ENCODE assay signal across 1 cellular context in genomic region chr12:49108958-49109404, GRCh38.
TF ChIP-seq lines count a peak whose summit lies in the region.

No MANE protein-coding gene starts in this region.

TF ChIP-seq in GM23338, 12 proteins besides CTCF, POLR2A, EP300 and RAD21 (continued from another document):
- TF ChIP-seq REST (IDR thresholded peaks at IDR 0.05; ENCODE audit: unreplicated experiment), result no peak
- TF ChIP-seq STAT1 (IDR thresholded peaks at IDR 0.05; ENCODE audit: unreplicated experiment), result no peak
- TF ChIP-seq ZNF114 (CRISPR knock-in tag; IDR thresholded peaks at IDR 0.05), result no peak
- TF ChIP-seq ZNF462 (CRISPR knock-in tag; IDR thresholded peaks at IDR 0.05), result no peak
- TF ChIP-seq EZH2 (IDR thresholded peaks at IDR 0.05; ENCODE audit: low read depth, unreplicated experiment), result no peak
- TF ChIP-seq ETS1 (IDR thresholded peaks at IDR 0.05), result no peak
- no peak for TF ChIP-seq POLR2AphosphoS5 (IDR thresholded peaks at IDR 0.05; ENCODE audit: low read depth)
